Comparison of ENCODE assay signal across 9 cellular contexts in the genomic region with DNA sequence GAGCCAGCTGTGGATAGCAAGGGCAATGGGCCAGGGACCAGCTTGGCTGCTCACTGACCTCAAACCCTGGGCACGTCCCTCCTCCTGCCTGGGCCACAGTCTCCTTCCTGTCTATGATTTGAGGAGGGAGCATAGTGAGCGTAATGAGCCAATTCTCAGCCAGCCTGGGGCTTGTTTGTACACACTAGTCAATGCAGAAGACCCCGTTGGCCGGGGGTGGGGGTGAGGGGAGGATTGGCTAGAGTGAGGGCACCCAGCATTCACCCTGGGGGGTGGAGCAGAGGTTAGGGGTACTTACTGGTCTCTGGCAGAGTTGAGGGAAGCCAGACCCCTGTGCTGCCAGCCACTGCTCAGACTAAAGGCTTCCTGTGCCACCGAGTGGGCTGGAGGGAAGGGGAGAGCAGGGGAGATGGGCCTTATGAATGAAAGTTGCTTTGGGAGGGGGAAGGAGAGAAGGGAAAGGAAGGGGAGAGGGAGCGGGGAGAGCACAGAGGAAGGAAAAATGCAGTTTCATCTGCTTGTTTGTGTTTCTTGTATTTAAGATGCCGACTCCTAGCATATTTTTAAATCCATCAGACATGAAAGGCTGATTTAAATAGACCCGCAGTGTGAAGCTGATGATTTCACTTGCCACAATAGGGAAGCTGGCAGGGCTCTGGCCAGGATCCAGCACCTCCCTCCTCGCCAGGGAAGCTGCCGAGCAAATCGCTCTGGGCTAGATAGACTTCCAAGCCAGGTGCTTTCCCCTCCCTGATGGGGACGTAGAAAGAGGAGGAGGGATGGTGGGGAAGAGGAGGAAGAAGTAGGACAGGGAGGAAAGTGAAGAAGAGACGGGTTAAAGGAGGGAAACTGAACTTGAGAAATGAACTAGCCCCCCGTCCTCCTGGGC.
DNase-seq lines count a peak whose midpoint lies in the region; ATAC-seq, FAIRE-seq and TF ChIP-seq lines count a peak whose summit lies in the region.
"Had no signal": no experiment of that assay in that cellular context is flagged by ENCODE, and none has a peak within 500 bp of the region (broad histone marks: within the 10 kb centered on the region; RNA-seq: fewer than 3 reads in every experiment).

No MANE protein-coding gene starts in this region.

- H3K27ac ChIP-seq in epithelial cell of prostate = no peak overlapping the region
- no peak overlapping the region for H3K27ac ChIP-seq in pancreas
- H3K27ac ChIP-seq in naive thymus-derived CD4-positive, alpha-beta T cell (ENCODE audit: low read depth, low read length) = no peak overlapping the region
- H3K27ac ChIP-seq: gastrocnemius medialis had no signal

- H3K36me3 Mint-ChIP-seq in naive thymus-derived CD4-positive, alpha-beta T cell = peaks cover 10 to 28% (median 17%) of the 10 kb centered on the region in 5 donors

- no peak for TF ChIP-seq POLR2A in lower leg skin (IDR thresholded peaks at IDR 0.05)

- WGBS in pancreas, 2 donors = 24 to 25% methylated on average over 14 of the region's 14 CpGs
- WGBS in lower leg skin, 2 donors = 9 to 11% methylated on average over 14 of the region's 14 CpGs

- H3K4me1 ChIP-seq in pancreas = no peaks in the 10 kb centered on the region
- no peaks in the 10 kb centered on the region for H3K4me1 ChIP-seq in naive thymus-derived CD4-positive, alpha-beta T cell (ENCODE audit: control insufficient read depth in 2 of 2, insufficient read depth in 2 of 2, low read length in 2 of 2)

- no peaks in the 10 kb centered on the region for H3K36me3 ChIP-seq in pancreas
- H3K36me3 ChIP-seq in naive thymus-derived CD4-positive, alpha-beta T cell (ENCODE audit: control insufficient read depth in 2 of 3, insufficient read depth in 3 of 3, low read length in 3 of 3) = peaks cover 0 to 12% (median 0%) of the 10 kb centered on the region in 3 experiments
- H3K36me3 ChIP-seq: gastrocnemius medialis had no signal

- H3K4me1 Mint-ChIP-seq in naive thymus-derived CD4-positive, alpha-beta T cell = peaks cover 0 to 14% (median 6%) of the 10 kb centered on the region in 7 donors

- H3K27me3 ChIP-seq in pancreas = no peaks in the 10 kb centered on the region
- no peaks in the 10 kb centered on the region for H3K27me3 ChIP-seq in naive thymus-derived CD4-positive, alpha-beta T cell (ENCODE audit: control insufficient read depth in 2 of 2, insufficient read depth in 2 of 2, low read length in 2 of 2)
- H3K27me3 ChIP-seq: gastrocnemius medialis had no signal

- CTCF ChIA-PET in naive thymus-derived CD4-positive, alpha-beta T cell (lab: Charles Lee) = no interaction called here

- H3K27ac Mint-ChIP-seq in naive thymus-derived CD4-positive, alpha-beta T cell = no peak overlapping the region

- H3K4me3 ChIP-seq in pancreas (no peak overlapping the region), lower leg skin (ENCODE audit: low read depth, poor library complexity, severe bottlenecking) (no peak overlapping the region)
- no peak overlapping the region for H3K4me3 ChIP-seq in naive thymus-derived CD4-positive, alpha-beta T cell (ENCODE audit: low read length)
- H3K4me3 ChIP-seq: gastrocnemius medialis had no signal

- TF ChIP-seq CTCF in pancreas (IDR thresholded peaks at IDR 0.05) (no peak), lower leg skin (IDR thresholded peaks at IDR 0.05) (no peak)

- ATAC-seq in pancreas (peak in 3 of 4 donors; percentile 78 to 87 (median 86)), sciatic nerve (no peak)
- no peak for ATAC-seq in naive thymus-derived CD4-positive, alpha-beta T cell
- ATAC-seq: gastrocnemius medialis had no signal

- no peaks in the 10 kb centered on the region for H3K9me3 ChIP-seq in pancreas
- peaks cover 0 to 5% (median 0%) of the 10 kb centered on the region in 3 experiments for H3K9me3 ChIP-seq in naive thymus-derived CD4-positive, alpha-beta T cell (ENCODE audit: control insufficient read depth in 2 of 3, low read length in 3 of 3)
- H3K9me3 ChIP-seq: gastrocnemius medialis had no signal

- intact Hi-C loops in pancreas (cut with DNase I) = no loop called here
- intact Hi-C loops in naive thymus-derived CD4-positive, alpha-beta T cell (cut with micrococcal nuclease) = no loop called here
- intact Hi-C loops in lower leg skin (cut with DNase I; ENCODE audit: low total_unique reads) = no loop called here
- intact Hi-C loops in sciatic nerve (cut with DNase I) = no loop called here

- H3K9me3 Mint-ChIP-seq in naive thymus-derived CD4-positive, alpha-beta T cell = peaks cover 0 to 12% (median 6%) of the 10 kb centered on the region in 11 donors

- peak; percentile 19 for DNase-seq in GM03348 (ENCODE audit: low spot score)
- DNase-seq in NCI-H345 (lab: John Stamatoyannopoulos, UW) = peak; percentile 93
- peak; percentile 24 for DNase-seq in epithelial cell of prostate (ENCODE audit: low read depth, low spot score)
- peak; percentile 51 to 87 (median 70) for DNase-seq in pancreas
- no peak for DNase-seq in naive thymus-derived CD4-positive, alpha-beta T cell
- DNase-seq in OCI-M2 (lab: John Stamatoyannopoulos, UW; ENCODE audit: unreplicated experiment) = no peak
- DNase-seq in lower leg skin (ENCODE audit: low spot score in 2 of 2) = no peak
- no peak for DNase-seq in sciatic nerve (ENCODE audit: low spot score)

- H3K27me3 Mint-ChIP-seq in naive thymus-derived CD4-positive, alpha-beta T cell = peaks cover 0 to 20% (median 0%) of the 10 kb centered on the region in 5 donors

- FAIRE-seq in pancreas (lab: Jason Lieb, UNC) = no peak

- POLR2A ChIA-PET in naive thymus-derived CD4-positive, alpha-beta T cell (lab: Charles Lee) = no interaction called here

- H3K4me3 Mint-ChIP-seq in naive thymus-derived CD4-positive, alpha-beta T cell = no peak overlapping the region

Comparison
In these comparisons a context has a peak if more than half of its experiments do, and no peak if none do; other contexts are left out.
1. DNase-seq: peak in GM03348 (single experiment), NCI-H345 (single experiment), epithelial cell of prostate (single experiment) and pancreas (6 of 6); none in naive thymus-derived CD4-positive, alpha-beta T cell (0 of 9), OCI-M2 (single experiment), lower leg skin (0 of 2) and sciatic nerve (single experiment).
2. ATAC-seq: peak in pancreas (3 of 4); none in naive thymus-derived CD4-positive, alpha-beta T cell (single experiment) and sciatic nerve (single experiment).